10 cellular contexts compared by ENCODE assay signal in the genomic region with DNA sequence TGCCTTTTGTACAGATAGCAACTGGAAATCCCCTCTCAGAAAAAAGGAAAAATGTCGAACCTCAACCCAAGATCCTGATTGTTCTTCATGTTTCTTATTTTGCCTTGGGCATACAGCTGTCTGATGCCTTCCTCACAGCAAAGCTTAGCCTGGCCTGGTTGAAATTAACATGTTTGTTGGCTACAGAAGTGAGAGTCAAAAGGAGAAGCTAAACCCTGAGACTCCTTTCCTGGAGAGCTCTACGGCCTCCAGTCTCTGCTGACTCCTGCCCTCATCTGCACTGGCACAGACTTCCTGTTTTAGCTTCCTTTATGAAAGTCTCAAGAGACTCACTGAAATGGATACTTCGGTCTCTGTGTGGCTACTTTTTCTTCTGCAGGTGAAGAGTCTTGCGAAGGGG.
DNase-seq lines count a peak whose midpoint lies in the region; ATAC-seq and TF ChIP-seq lines count a peak whose summit lies in the region.
"Had no signal": no experiment of that assay in that cellular context is flagged by ENCODE, and none has a peak within 500 bp of the region (broad histone marks: within the 10 kb centered on the region; RNA-seq: fewer than 3 reads in every experiment).

No MANE protein-coding gene starts in this region.

- CTCF ChIA-PET in activated CD4-positive, alpha-beta T cell treated with anti-CD3 and anti-CD28 coated beads for 36 hours (lab: Charles Lee), result no interaction called here

- intact Hi-C loops in activated CD4-positive, alpha-beta T cell treated with anti-CD3 and anti-CD28 coated beads for 36 hours (cut with DNase I, micrococcal nuclease), result loop anchor here in 1 of 2 experiments (5.0 kb wide), 1 partner anchor 51 kb away; no protein-coding TSS in a partner anchor

- H3K4me1 ChIP-seq in GM23338 (ENCODE audit: insufficient read depth) (no peaks in the 10 kb centered on the region), Karpas-422 (ENCODE audit: low read length) (peaks cover 29% of the 10 kb centered on the region)

- H3K27me3 ChIP-seq in GM23338 (ENCODE audit: insufficient read depth), result no peaks in the 10 kb centered on the region
- H3K27me3 ChIP-seq in Karpas-422 (ENCODE audit: low read length), result no peaks in the 10 kb centered on the region

- DNase-seq in GM23338 (ENCODE audit: low spot score) (no peak), Karpas-422 (peak; percentile 84), left lobe of liver (ENCODE audit: low spot score) (no peak), DMS79 treated with DMSO at 0.1 percent for 48 hours (lab: John Stamatoyannopoulos, UW) (no peak), HPDE6-E6E7 (ENCODE audit: extremely low spot score) (no peak), NCI-H1092 (lab: John Stamatoyannopoulos, UW) (no peak)
- DNase-seq in activated CD4-positive, alpha-beta T cell treated with anti-CD3 and anti-CD28 coated beads for 36 hours, result no peak

- H4K20me1 ChIP-seq in GM23338 (replicated peaks; ENCODE audit: insufficient read depth), result no peaks in the 10 kb centered on the region
- no peaks in the 10 kb centered on the region for H4K20me1 ChIP-seq in Karpas-422 (ENCODE audit: insufficient read depth, low read depth, low read length)

- H2AFZ ChIP-seq in GM23338 (peak overlapping the region; percentile 21; the same call in 1 of the 2 replicates), Karpas-422 (ENCODE audit: low read length) (no peak overlapping the region)

- H3K4me2 ChIP-seq in GM23338 (no peak overlapping the region), Karpas-422 (ENCODE audit: low read depth, low read length, poor library complexity, severe bottlenecking) (peak overlapping the region; percentile 40)

- H3K4me1 Mint-ChIP-seq in GM23338, result no peaks in the 10 kb centered on the region
- H3K4me1 Mint-ChIP-seq in activated CD4-positive, alpha-beta T cell treated with anti-CD3 and anti-CD28 coated beads for 36 hours, result peaks cover 3% of the 10 kb centered on the region

- H3K27ac ChIP-seq in GM23338 (ENCODE audit: low read depth) (no peak overlapping the region), Karpas-422 (ENCODE audit: low read length) (no peak overlapping the region)
- H3K27ac ChIP-seq: cardiac muscle cell had no signal

- H3K4me3 Mint-ChIP-seq in GM23338, result no peak overlapping the region
- no peak overlapping the region for H3K4me3 Mint-ChIP-seq in activated CD4-positive, alpha-beta T cell treated with anti-CD3 and anti-CD28 coated beads for 36 hours
- H3K4me3 Mint-ChIP-seq: stimulated activated naive CD8-positive, alpha-beta T cell treated with anti-CD3 and anti-CD28 coated beads, Interleukin-15, Interleukin-2, amounts not matched to agents 100 ng/mL and 50 ng/mL, for 24 hours had no signal

- H3K9me3 ChIP-seq in Karpas-422 (ENCODE audit: low read length), result no peaks in the 10 kb centered on the region

- H3K4me3 ChIP-seq in GM23338 (no peak overlapping the region), Karpas-422 (ENCODE audit: low read length) (peak overlapping the region; percentile 16; the same call in 1 of the 2 replicates)
- H3K4me3 ChIP-seq: cardiac muscle cell had no signal

- peaks cover 4% of the 10 kb centered on the region for H3K27me3 Mint-ChIP-seq in GM23338 (ENCODE audit: insufficient read depth, low read depth, poor library complexity)
- H3K27me3 Mint-ChIP-seq in activated CD4-positive, alpha-beta T cell treated with anti-CD3 and anti-CD28 coated beads for 36 hours, result peaks cover 4% of the 10 kb centered on the region
- H3K27me3 Mint-ChIP-seq: stimulated activated naive CD8-positive, alpha-beta T cell treated with anti-CD3 and anti-CD28 coated beads, Interleukin-15, Interleukin-2, amounts not matched to agents 100 ng/mL and 50 ng/mL, for 24 hours had no signal

- no peaks in the 10 kb centered on the region for H3K36me3 Mint-ChIP-seq in GM23338 (ENCODE audit: low read depth)
- H3K36me3 Mint-ChIP-seq in activated CD4-positive, alpha-beta T cell treated with anti-CD3 and anti-CD28 coated beads for 36 hours (ENCODE audit: low read depth), result no peaks in the 10 kb centered on the region

- ATAC-seq in GM18517 (IDR thresholded peaks at IDR 0.05; ENCODE audit: unreplicated experiment) (peak; percentile 85), GM23338 (no peak), left lobe of liver (peak; percentile 45)
- ATAC-seq in activated CD4-positive, alpha-beta T cell treated with anti-CD3 and anti-CD28 coated beads for 36 hours, result no peak

- H3K9ac ChIP-seq in Karpas-422 (ENCODE audit: low read length), result no peak overlapping the region

- H3F3A ChIP-seq in GM23338 (replicated peaks; ENCODE audit: low read depth), result no peaks in the 10 kb centered on the region

- H3K9me2 ChIP-seq in GM23338 (ENCODE audit: insufficient read depth) (no peaks in the 10 kb centered on the region), Karpas-422 (replicated peaks; ENCODE audit: insufficient read depth, low read length) (no peaks in the 10 kb centered on the region)

- TF ChIP-seq CTCF in GM23338 (conservative IDR thresholded peaks at IDR 0.05; ENCODE audit: low read depth in 2 of 2), result no peak

- no peak overlapping the region for H3K27ac Mint-ChIP-seq in GM23338
- no peak overlapping the region for H3K27ac Mint-ChIP-seq in activated CD4-positive, alpha-beta T cell treated with anti-CD3 and anti-CD28 coated beads for 36 hours
- H3K27ac Mint-ChIP-seq: stimulated activated naive CD8-positive, alpha-beta T cell treated with anti-CD3 and anti-CD28 coated beads, Interleukin-15, Interleukin-2, amounts not matched to agents 100 ng/mL and 50 ng/mL, for 24 hours had no signal

- H3K36me3 ChIP-seq in GM23338 (ENCODE audit: insufficient read depth) (no peaks in the 10 kb centered on the region), Karpas-422 (ENCODE audit: insufficient read depth, low read length) (no peaks in the 10 kb centered on the region)
- H3K36me3 ChIP-seq: cardiac muscle cell had no signal

- POLR2A ChIA-PET in activated CD4-positive, alpha-beta T cell treated with anti-CD3 and anti-CD28 coated beads for 36 hours (lab: Charles Lee), result no interaction called here

- H3K79me2 ChIP-seq in GM23338 (replicated peaks; ENCODE audit: insufficient read depth), result no peaks in the 10 kb centered on the region
- H3K79me2 ChIP-seq in Karpas-422 (ENCODE audit: low read length), result no peaks in the 10 kb centered on the region

- H3K9me3 Mint-ChIP-seq in GM23338, result no peaks in the 10 kb centered on the region
- H3K9me3 Mint-ChIP-seq in activated CD4-positive, alpha-beta T cell treated with anti-CD3 and anti-CD28 coated beads for 36 hours (ENCODE audit: low read depth), result no peaks in the 10 kb centered on the region
- H3K9me3 Mint-ChIP-seq: stimulated activated naive CD8-positive, alpha-beta T cell treated with anti-CD3 and anti-CD28 coated beads, Interleukin-15, Interleukin-2, amounts not matched to agents 100 ng/mL and 50 ng/mL, for 24 hours had no signal

TF ChIP-seq in GM23338, 12 proteins besides CTCF, POLR2A, EP300 and RAD21:
- no peak for TF ChIP-seq ZNF331 (CRISPR knock-in tag; IDR thresholded peaks at IDR 0.05; ENCODE audit: low read depth)
- no peak for TF ChIP-seq STAT1 (IDR thresholded peaks at IDR 0.05; ENCODE audit: unreplicated experiment)

Comparison
In these comparisons a context has a peak if more than half of its experiments do, and no peak if none do; other contexts are left out.
1. ATAC-seq: peak in GM18517 (single experiment) and left lobe of liver (single experiment); none in GM23338 (single experiment) and activated CD4-positive, alpha-beta T cell treated with anti-CD3 and anti-CD28 coated beads for 36 hours (single experiment).